9 cellular contexts compared by ENCODE assay signal in genomic region chr7:5287802-5288201, GRCh38.
"Had no signal": no experiment of that assay in that cellular context is flagged by ENCODE, and none has a peak within 500 bp of the region (broad histone marks: within the 10 kb centered on the region; RNA-seq: fewer than 3 reads in every experiment).

No MANE protein-coding gene starts in this region.

- H3K27ac ChIP-seq: KMS-11 had no signal

- H3K4me3 ChIP-seq: GM23338, HAP-1 had no signal

- H3K4me3 Mint-ChIP-seq: GM23338 had no signal

- DNase-seq: IMR-90, Karpas-422, KBM-7 had no signal

- ATAC-seq: GM23338, HCT116 had no signal

- H3K9me3 ChIP-seq: HAP-1 had no signal

- H3K9me3 Mint-ChIP-seq: GM23338 had no signal

- H3K9ac ChIP-seq: KMS-11 had no signal

- H2AFZ ChIP-seq: GM23338 had no signal

- H3K4me1 Mint-ChIP-seq: GM23338 had no signal

- H3K36me3 ChIP-seq: HAP-1 had no signal

- FAIRE-seq: H1, H54 had no signal

- H3K27ac Mint-ChIP-seq: GM23338 had no signal

- H3K4me2 ChIP-seq: GM23338, KMS-11 had no signal
